In the genomic region with DNA sequence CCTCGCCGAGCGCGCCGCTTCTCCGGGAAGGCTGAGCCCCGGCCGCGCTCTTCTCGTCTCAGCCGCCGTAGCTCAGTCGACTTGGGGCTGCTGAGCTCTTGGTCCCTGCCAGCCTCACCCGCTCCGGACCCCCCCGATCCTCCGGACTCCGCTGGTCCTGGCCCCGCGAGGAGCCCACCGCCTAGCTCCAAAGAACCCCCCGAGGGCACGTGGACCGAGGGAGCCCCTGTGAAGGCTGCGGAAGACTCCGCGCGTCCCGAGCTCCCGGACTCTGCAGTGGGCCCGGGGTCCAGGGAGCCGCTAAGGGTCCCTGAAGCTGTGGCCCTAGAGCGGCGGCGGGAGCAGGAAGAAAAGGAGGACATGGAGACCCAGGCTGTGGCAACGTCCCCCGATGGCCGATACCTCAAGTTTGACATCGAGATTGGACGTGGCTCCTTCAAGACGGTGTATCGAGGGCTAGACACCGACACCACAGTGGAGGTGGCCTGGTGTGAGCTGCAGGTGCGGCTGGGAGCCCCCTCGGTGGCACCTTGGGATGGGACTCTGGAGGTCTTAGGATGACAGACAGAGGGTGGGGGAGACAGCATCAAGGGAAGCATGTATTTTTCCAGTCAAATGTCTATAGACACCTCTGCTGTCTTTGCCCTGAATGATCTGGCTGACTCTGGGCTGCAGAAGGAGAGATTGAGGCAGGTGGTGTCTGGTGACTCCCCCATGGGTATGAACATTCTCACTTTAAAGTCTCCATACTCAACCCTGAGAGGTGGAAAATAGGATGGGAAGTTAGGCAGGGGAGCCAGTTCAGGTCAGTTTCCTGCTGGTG, we compare ENCODE assay signal across 1 cellular context.
TF ChIP-seq lines count a peak whose summit lies in the region.

No MANE protein-coding gene starts in this region.

TF ChIP-seq in HepG2, 621 proteins besides CTCF, POLR2A, EP300 and RAD21 (continued from another document and continues in another):
- TF ChIP-seq, protein P1, sequence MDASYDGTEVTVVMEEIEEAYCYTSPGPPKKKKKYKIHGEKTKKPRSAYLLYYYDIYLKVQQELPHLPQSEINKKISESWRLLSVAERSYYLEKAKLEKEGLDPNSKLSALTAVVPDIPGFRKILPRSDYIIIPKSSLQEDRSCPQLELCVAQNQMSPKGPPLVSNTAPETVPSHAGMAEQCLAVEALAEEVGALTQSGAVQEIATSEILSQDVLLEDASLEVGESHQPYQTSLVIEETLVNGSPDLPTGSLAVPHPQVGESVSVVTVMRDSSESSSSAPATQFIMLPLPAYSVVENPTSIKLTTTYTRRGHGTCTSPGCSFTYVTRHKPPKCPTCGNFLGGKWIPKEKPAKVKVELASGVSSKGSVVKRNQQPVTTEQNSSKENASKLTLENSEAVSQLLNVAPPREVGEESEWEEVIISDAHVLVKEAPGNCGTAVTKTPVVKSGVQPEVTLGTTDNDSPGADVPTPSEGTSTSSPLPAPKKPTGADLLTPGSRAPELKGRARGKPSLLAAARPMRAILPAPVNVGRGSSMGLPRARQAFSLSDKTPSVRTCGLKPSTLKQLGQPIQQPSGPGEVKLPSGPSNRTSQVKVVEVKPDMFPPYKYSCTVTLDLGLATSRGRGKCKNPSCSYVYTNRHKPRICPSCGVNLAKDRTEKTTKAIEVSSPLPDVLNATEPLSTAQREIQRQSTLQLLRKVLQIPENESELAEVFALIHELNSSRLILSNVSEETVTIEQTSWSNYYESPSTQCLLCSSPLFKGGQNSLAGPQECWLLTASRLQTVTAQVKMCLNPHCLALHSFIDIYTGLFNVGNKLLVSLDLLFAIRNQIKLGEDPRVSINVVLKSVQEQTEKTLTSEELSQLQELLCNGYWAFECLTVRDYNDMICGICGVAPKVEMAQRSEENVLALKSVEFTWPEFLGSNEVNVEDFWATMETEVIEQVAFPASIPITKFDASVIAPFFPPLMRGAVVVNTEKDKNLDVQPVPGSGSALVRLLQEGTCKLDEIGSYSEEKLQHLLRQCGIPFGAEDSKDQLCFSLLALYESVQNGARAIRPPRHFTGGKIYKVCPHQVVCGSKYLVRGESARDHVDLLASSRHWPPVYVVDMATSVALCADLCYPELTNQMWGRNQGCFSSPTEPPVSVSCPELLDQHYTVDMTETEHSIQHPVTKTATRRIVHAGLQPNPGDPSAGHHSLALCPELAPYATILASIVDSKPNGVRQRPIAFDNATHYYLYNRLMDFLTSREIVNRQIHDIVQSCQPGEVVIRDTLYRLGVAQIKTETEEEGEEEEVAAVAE (CRISPR knock-in tag; IDR thresholded peaks at IDR 0.05; ENCODE audit: borderline replicate concordance): no peak
- TF ChIP-seq IRF2 (CRISPR knock-in tag; IDR thresholded peaks at IDR 0.05) (no peak), ZNF558 (CRISPR knock-in tag; IDR thresholded peaks at IDR 0.05; ENCODE audit: borderline replicate concordance) (no peak), PAX8 (CRISPR knock-in tag; IDR thresholded peaks at IDR 0.05; ENCODE audit: borderline replicate concordance) (0 out of 2 replicates have a peak, but pooled peaks have one; percentile 21), NFYB (CRISPR knock-in tag; IDR thresholded peaks at IDR 0.05) (no peak), ATM (IDR thresholded peaks at IDR 0.05; ENCODE audit: borderline replicate concordance) (no peak), ATF2 (CRISPR knock-in tag; IDR thresholded peaks at IDR 0.05) (no peak), ZNF260 (CRISPR knock-in tag; IDR thresholded peaks at IDR 0.05; ENCODE audit: borderline replicate concordance, low read depth) (no peak), FOXA3 (CRISPR knock-in tag; IDR thresholded peaks at IDR 0.05) (no peak), ZNF576 (CRISPR knock-in tag; IDR thresholded peaks at IDR 0.05) (0 out of 2 replicates have a peak, but pooled peaks have one; percentile 52), THAP9 (CRISPR knock-in tag; IDR thresholded peaks at IDR 0.05; ENCODE audit: borderline replicate concordance) (no peak), ZNF780A (CRISPR knock-in tag; IDR thresholded peaks at IDR 0.05) (no peak), ZNF296 (CRISPR knock-in tag; conservative IDR thresholded peaks at IDR 0.05) (no peak), EEA1 (CRISPR knock-in tag; IDR thresholded peaks at IDR 0.05; ENCODE audit: borderline replicate concordance) (peak; percentile 80; the same call in 1 of the 2 replicates), ZNF263 (CRISPR knock-in tag; IDR thresholded peaks at IDR 0.05) (no peak), STAT5B (CRISPR knock-in tag; IDR thresholded peaks at IDR 0.05) (no peak), MTF2 (CRISPR knock-in tag; IDR thresholded peaks at IDR 0.05; ENCODE audit: borderline replicate concordance) (peak; percentile 65; the same call in 1 of the 2 replicates), MLLT10 (CRISPR knock-in tag; IDR thresholded peaks at IDR 0.05) (no peak), MXD1 (CRISPR knock-in tag; IDR thresholded peaks at IDR 0.05) (peak; percentile 63; the same call in 1 of the 2 replicates), ZNF33A (CRISPR knock-in tag; IDR thresholded peaks at IDR 0.05; ENCODE audit: borderline replicate concordance) (no peak), ZNF331 (CRISPR knock-in tag; IDR thresholded peaks at IDR 0.05) (no peak), SMAD3 (CRISPR knock-in tag; IDR thresholded peaks at IDR 0.05) (no peak; the same call in 1 of the 2 replicates), ZFP62 (CRISPR knock-in tag; IDR thresholded peaks at IDR 0.05) (no peak), CREBL2 (CRISPR knock-in tag; IDR thresholded peaks at IDR 0.05; ENCODE audit: borderline replicate concordance) (no peak), XBP1 (CRISPR knock-in tag; IDR thresholded peaks at IDR 0.05) (no peak)
- TF ChIP-seq, protein P2, sequence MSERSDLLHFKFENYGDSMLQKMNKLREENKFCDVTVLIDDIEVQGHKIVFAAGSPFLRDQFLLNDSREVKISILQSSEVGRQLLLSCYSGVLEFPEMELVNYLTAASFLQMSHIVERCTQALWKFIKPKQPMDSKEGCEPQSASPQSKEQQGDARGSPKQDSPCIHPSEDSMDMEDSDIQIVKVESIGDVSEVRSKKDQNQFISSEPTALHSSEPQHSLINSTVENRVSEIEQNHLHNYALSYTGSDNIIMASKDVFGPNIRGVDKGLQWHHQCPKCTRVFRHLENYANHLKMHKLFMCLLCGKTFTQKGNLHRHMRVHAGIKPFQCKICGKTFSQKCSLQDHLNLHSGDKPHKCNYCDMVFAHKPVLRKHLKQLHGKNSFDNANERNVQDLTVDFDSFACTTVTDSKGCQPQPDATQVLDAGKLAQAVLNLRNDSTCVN (CRISPR knock-in tag; IDR thresholded peaks at IDR 0.05; ENCODE audit: borderline replicate concordance): 0 out of 2 replicates have a peak, but pooled peaks have one; percentile 13
- TF ChIP-seq, protein P3, sequence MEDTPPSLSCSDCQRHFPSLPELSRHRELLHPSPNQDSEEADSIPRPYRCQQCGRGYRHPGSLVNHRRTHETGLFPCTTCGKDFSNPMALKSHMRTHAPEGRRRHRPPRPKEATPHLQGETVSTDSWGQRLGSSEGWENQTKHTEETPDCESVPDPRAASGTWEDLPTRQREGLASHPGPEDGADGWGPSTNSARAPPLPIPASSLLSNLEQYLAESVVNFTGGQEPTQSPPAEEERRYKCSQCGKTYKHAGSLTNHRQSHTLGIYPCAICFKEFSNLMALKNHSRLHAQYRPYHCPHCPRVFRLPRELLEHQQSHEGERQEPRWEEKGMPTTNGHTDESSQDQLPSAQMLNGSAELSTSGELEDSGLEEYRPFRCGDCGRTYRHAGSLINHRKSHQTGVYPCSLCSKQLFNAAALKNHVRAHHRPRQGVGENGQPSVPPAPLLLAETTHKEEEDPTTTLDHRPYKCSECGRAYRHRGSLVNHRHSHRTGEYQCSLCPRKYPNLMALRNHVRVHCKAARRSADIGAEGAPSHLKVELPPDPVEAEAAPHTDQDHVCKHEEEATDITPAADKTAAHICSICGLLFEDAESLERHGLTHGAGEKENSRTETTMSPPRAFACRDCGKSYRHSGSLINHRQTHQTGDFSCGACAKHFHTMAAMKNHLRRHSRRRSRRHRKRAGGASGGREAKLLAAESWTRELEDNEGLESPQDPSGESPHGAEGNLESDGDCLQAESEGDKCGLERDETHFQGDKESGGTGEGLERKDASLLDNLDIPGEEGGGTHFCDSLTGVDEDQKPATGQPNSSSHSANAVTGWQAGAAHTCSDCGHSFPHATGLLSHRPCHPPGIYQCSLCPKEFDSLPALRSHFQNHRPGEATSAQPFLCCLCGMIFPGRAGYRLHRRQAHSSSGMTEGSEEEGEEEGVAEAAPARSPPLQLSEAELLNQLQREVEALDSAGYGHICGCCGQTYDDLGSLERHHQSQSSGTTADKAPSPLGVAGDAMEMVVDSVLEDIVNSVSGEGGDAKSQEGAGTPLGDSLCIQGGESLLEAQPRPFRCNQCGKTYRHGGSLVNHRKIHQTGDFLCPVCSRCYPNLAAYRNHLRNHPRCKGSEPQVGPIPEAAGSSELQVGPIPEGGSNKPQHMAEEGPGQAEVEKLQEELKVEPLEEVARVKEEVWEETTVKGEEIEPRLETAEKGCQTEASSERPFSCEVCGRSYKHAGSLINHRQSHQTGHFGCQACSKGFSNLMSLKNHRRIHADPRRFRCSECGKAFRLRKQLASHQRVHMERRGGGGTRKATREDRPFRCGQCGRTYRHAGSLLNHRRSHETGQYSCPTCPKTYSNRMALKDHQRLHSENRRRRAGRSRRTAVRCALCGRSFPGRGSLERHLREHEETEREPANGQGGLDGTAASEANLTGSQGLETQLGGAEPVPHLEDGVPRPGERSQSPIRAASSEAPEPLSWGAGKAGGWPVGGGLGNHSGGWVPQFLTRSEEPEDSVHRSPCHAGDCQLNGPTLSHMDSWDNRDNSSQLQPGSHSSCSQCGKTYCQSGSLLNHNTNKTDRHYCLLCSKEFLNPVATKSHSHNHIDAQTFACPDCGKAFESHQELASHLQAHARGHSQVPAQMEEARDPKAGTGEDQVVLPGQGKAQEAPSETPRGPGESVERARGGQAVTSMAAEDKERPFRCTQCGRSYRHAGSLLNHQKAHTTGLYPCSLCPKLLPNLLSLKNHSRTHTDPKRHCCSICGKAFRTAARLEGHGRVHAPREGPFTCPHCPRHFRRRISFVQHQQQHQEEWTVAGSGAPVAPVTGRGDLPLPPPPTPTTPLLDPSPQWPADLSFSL (CRISPR knock-in tag; IDR thresholded peaks at IDR 0.05): no peak; the same call in 1 of the 2 replicates
- TF ChIP-seq, protein P4, sequence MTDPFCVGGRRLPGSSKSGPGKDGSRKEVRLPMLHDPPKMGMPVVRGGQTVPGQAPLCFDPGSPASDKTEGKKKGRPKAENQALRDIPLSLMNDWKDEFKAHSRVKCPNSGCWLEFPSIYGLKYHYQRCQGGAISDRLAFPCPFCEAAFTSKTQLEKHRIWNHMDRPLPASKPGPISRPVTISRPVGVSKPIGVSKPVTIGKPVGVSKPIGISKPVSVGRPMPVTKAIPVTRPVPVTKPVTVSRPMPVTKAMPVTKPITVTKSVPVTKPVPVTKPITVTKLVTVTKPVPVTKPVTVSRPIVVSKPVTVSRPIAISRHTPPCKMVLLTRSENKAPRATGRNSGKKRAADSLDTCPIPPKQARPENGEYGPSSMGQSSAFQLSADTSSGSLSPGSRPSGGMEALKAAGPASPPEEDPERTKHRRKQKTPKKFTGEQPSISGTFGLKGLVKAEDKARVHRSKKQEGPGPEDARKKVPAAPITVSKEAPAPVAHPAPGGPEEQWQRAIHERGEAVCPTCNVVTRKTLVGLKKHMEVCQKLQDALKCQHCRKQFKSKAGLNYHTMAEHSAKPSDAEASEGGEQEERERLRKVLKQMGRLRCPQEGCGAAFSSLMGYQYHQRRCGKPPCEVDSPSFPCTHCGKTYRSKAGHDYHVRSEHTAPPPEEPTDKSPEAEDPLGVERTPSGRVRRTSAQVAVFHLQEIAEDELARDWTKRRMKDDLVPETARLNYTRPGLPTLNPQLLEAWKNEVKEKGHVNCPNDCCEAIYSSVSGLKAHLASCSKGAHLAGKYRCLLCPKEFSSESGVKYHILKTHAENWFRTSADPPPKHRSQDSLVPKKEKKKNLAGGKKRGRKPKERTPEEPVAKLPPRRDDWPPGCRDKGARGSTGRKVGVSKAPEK (CRISPR knock-in tag; IDR thresholded peaks at IDR 0.05; ENCODE audit: borderline replicate concordance): no peak
- TF ChIP-seq, protein P5, sequence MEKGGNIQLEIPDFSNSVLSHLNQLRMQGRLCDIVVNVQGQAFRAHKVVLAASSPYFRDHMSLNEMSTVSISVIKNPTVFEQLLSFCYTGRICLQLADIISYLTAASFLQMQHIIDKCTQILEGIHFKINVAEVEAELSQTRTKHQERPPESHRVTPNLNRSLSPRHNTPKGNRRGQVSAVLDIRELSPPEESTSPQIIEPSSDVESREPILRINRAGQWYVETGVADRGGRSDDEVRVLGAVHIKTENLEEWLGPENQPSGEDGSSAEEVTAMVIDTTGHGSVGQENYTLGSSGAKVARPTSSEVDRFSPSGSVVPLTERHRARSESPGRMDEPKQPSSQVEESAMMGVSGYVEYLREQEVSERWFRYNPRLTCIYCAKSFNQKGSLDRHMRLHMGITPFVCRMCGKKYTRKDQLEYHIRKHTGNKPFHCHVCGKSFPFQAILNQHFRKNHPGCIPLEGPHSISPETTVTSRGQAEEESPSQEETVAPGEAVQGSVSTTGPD (CRISPR knock-in tag; IDR thresholded peaks at IDR 0.05): no peak
